23 cellular contexts compared by ENCODE assay signal in the genomic region with DNA sequence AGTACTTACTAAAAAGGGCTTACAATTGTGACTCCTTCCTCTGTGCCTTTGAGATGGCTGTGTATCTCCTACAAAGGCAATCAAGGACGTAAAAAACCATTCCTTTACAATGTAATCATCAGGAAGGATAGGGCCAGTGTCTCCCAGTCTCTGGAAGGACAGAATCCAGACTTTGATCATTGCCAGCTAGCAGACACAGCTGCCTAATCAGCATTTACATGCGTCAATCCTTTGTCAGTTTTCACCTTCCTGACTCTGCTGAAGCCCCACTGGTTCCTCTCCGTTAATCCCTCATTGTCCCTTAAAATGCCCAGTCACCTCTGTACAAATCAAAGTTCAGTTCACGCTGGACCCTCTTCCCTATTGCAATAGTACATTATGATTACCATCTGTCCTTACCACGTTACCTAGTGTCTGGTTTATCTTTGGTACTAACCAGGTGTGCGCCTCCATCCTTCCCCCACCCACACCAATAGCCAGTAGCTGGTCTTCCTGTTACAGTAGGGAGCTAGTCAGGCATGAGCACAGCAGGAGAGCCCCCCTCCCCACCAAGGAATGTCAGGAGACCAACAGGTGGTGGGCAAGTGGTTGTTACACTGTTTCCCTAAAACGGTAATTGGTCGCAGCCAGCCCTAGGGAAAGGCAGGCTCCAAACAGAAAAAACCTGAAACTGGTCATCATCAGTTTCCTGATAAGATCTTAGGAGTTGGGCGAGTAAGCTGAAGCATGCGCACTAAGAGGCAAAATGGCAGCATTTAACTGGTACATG. TPM values are rescaled to one million over a fixed set of nuclear protein-coding genes. Genes with fewer than 3 reads are reported as not detected.
DNase-seq lines count a peak whose midpoint lies in the region; ATAC-seq and TF ChIP-seq lines count a peak whose summit lies in the region.
"Had no signal": no experiment of that assay in that cellular context is flagged by ENCODE, and none has a peak within 500 bp of the region (broad histone marks: within the 10 kb centered on the region; RNA-seq: fewer than 3 reads in every experiment).

No MANE protein-coding gene starts in this region.

- H3K27me3 Mint-ChIP-seq in CD4-positive, alpha-beta memory T cell = peaks cover 2 to 5% of the 10 kb centered on the region in 2 donors
- peaks cover 15% of the 10 kb centered on the region for H3K27me3 Mint-ChIP-seq in neural progenitor cell (ENCODE audit: insufficient read depth, low read depth)
- peaks cover 5 to 7% of the 10 kb centered on the region in 2 donors for H3K27me3 Mint-ChIP-seq in stimulated activated naive B cell treated with anti-CD40 and anti-IgM and Interleukin-4, amounts not matched to agents 10 μg/mL and 1 μg/mL and 100 μg/mL, for 72 hours
- H3K27me3 Mint-ChIP-seq: stimulated activated naive CD8-positive, alpha-beta T cell treated with anti-CD3 and anti-CD28 coated beads, Interleukin-15, amount 100 ng/mL, for 72 hours had no signal

- no peaks in the 10 kb centered on the region for H3K27me3 ChIP-seq in CD4-positive, alpha-beta memory T cell (ENCODE audit: insufficient read depth, low read length)
- H3K27me3 ChIP-seq in neural progenitor cell = peaks cover 5% of the 10 kb centered on the region
- H3K27me3 ChIP-seq: BLaER1, tibial artery had no signal

- no peak for ATAC-seq in stimulated activated naive B cell treated with anti-CD40 and anti-IgM and Interleukin-4, amounts not matched to agents 10 μg/mL and 1 μg/mL and 100 μg/mL, for 72 hours (replicated peaks)
- ATAC-seq in HG03442 (IDR thresholded peaks at IDR 0.05; ENCODE audit: unreplicated experiment) = no peak
- ATAC-seq: activated CD8-positive, alpha-beta memory T cell treated with anti-CD3 and anti-CD28 coated beads, Interleukin-2, amount 10 ng/mL, durations not matched to agents 7 days and 5 days; left cardiac atrium; Panc1; stimulated activated naive CD8-positive, alpha-beta T cell treated with anti-CD3 and anti-CD28 coated beads, Interleukin-15, amount 100 ng/mL, for 72 hours had no signal

- peaks cover 15% of the 10 kb centered on the region for H3K4me1 ChIP-seq in CD4-positive, alpha-beta memory T cell (ENCODE audit: insufficient read depth, low read length)
- H3K4me1 ChIP-seq in neural progenitor cell = peaks cover 17% of the 10 kb centered on the region

- intact Hi-C loops in CD4-positive, alpha-beta memory T cell (cut with micrococcal nuclease) = no loop called here

- H3K4me3 Mint-ChIP-seq in CD4-positive, alpha-beta memory T cell = no peak overlapping the region
- no peak overlapping the region for H3K4me3 Mint-ChIP-seq in neural progenitor cell
- no peak overlapping the region for H3K4me3 Mint-ChIP-seq in stimulated activated naive B cell treated with anti-CD40 and anti-IgM and Interleukin-4, amounts not matched to agents 10 μg/mL and 1 μg/mL and 100 μg/mL, for 72 hours
- H3K4me3 Mint-ChIP-seq: activated B cell treated with CpG ODN at 0.5 μM for 24 hours; activated CD8-positive, alpha-beta memory T cell treated with anti-CD3 and anti-CD28 coated beads, Interleukin-2, amount 10 ng/mL, durations not matched to agents 7 days and 5 days; stimulated activated naive CD8-positive, alpha-beta T cell treated with anti-CD3 and anti-CD28 coated beads, Interleukin-15, amount 100 ng/mL, for 72 hours had no signal

- no peaks in the 10 kb centered on the region for H3K79me2 ChIP-seq in neural progenitor cell (ENCODE audit: low read depth)

- peak overlapping the region in 4 of 7 donors; percentile 32 to 71 (median 44) for H3K27ac Mint-ChIP-seq in CD4-positive, alpha-beta memory T cell
- no peak overlapping the region for H3K27ac Mint-ChIP-seq in neural progenitor cell
- no peak overlapping the region for H3K27ac Mint-ChIP-seq in stimulated activated naive B cell treated with anti-CD40 and anti-IgM and Interleukin-4, amounts not matched to agents 10 μg/mL and 1 μg/mL and 100 μg/mL, for 72 hours
- H3K27ac Mint-ChIP-seq: activated B cell treated with CpG ODN at 0.5 μM for 24 hours; activated CD8-positive, alpha-beta memory T cell treated with anti-CD3 and anti-CD28 coated beads, Interleukin-2, amount 10 ng/mL, durations not matched to agents 7 days and 5 days; brain had no signal

- H3K4me1 Mint-ChIP-seq in CD4-positive, alpha-beta memory T cell = peaks cover 14 to 40% (median 18%) of the 10 kb centered on the region in 4 donors
- peaks cover 31% of the 10 kb centered on the region for H3K4me1 Mint-ChIP-seq in neural progenitor cell
- H3K4me1 Mint-ChIP-seq in stimulated activated naive B cell treated with anti-CD40 and anti-IgM and Interleukin-4, amounts not matched to agents 10 μg/mL and 1 μg/mL and 100 μg/mL, for 72 hours = peaks cover 17 to 20% of the 10 kb centered on the region in 2 donors

- H3K36me3 ChIP-seq in CD4-positive, alpha-beta memory T cell (ENCODE audit: insufficient read depth, low read length) = no peaks in the 10 kb centered on the region
- H3K36me3 ChIP-seq in neural progenitor cell = no peaks in the 10 kb centered on the region
- H3K36me3 ChIP-seq: BLaER1, tibial artery had no signal

- DNase-seq in CD4-positive, alpha-beta memory T cell = no peak
- DNase-seq in NCI-H146 (lab: John Stamatoyannopoulos, UW) (peak; percentile 80), iPS DF 19.7 (ENCODE audit: low read depth, low spot score) (peak; percentile 25), neural progenitor cell (ENCODE audit: low spot score) (peak; percentile 30), iPS-NIHi11 (ENCODE audit: low spot score) (no peak)
- no peak for DNase-seq in stimulated activated naive B cell treated with anti-CD40 and anti-IgM and Interleukin-4, amounts not matched to agents 10 μg/mL and 1 μg/mL and 100 μg/mL, for 72 hours
- DNase-seq: activated B cell treated with CpG ODN at 0.5 μM for 24 hours; activated CD8-positive, alpha-beta memory T cell treated with anti-CD3 and anti-CD28 coated beads, Interleukin-2, amount 10 ng/mL, durations not matched to agents 7 days and 5 days; activated naive CD4-positive, alpha-beta T cell; activated T-cell treated with anti-CD3 and anti-CD28 coated beads, Interleukin-2, amount 50 U/mL, for 48 hours; DMS79 treated with DMSO at 0.1 percent for 48 hours; effector CD8-positive, alpha-beta T cell; erythroblast; left cardiac atrium; NCI-H1694 treated with DMSO at 0.1 percent for 48 hours; NK-92 treated with Interleukin-12 subunit alpha and Interleukin-12 subunit beta, amount 100 ng/mL, for 24 hours; SIG-M5; stimulated activated naive CD8-positive, alpha-beta T cell treated with anti-CD3 and anti-CD28 coated beads, Interleukin-15, amount 100 ng/mL, for 72 hours; tibial artery had no signal

- H3K9ac ChIP-seq in neural progenitor cell = no peak overlapping the region
- H3K9ac ChIP-seq: BLaER1 had no signal

- CTCF ChIA-PET in CD4-positive, alpha-beta memory T cell (lab: Charles Lee; ENCODE audit: partially characterized antibody) = no interaction called here

- H3K4me2 ChIP-seq in neural progenitor cell = peak overlapping the region; percentile 5
- H3K4me2 ChIP-seq: BLaER1 had no signal

- H3K9me3 ChIP-seq in CD4-positive, alpha-beta memory T cell (ENCODE audit: control insufficient read depth in 1 of 2, low read length in 2 of 2) = no peaks in the 10 kb centered on the region
- H3K9me3 ChIP-seq in neural progenitor cell (ENCODE audit: low read depth) = no peaks in the 10 kb centered on the region
- H3K9me3 ChIP-seq: BLaER1, tibial artery had no signal

- peaks cover 4 to 9% of the 10 kb centered on the region in 2 donors for H3K36me3 Mint-ChIP-seq in CD4-positive, alpha-beta memory T cell
- peaks cover 4% of the 10 kb centered on the region for H3K36me3 Mint-ChIP-seq in neural progenitor cell
- H3K36me3 Mint-ChIP-seq in stimulated activated naive B cell treated with anti-CD40 and anti-IgM and Interleukin-4, amounts not matched to agents 10 μg/mL and 1 μg/mL and 100 μg/mL, for 72 hours = peaks cover 5 to 9% of the 10 kb centered on the region in 2 donors
- H3K36me3 Mint-ChIP-seq: brain had no signal

- TF ChIP-seq CTCF in neural progenitor cell (IDR thresholded peaks at IDR 0.05) = no peak

- H2AFZ ChIP-seq in neural progenitor cell (replicated peaks) = no peak overlapping the region

- H3K27ac ChIP-seq in CD4-positive, alpha-beta memory T cell (ENCODE audit: low read depth, low read length) = no peak overlapping the region
- H3K27ac ChIP-seq in neural progenitor cell = peak overlapping the region; percentile 36
- H3K27ac ChIP-seq: BLaER1, tibial artery had no signal

- POLR2A ChIA-PET in CD4-positive, alpha-beta memory T cell (lab: Charles Lee; ENCODE audit: partially characterized antibody) = no interaction called here

- H3K9me3 Mint-ChIP-seq in CD4-positive, alpha-beta memory T cell = peaks cover 0 to 8% (median under 1%) of the 10 kb centered on the region in 8 donors
- H3K9me3 Mint-ChIP-seq in neural progenitor cell = peaks cover 7% of the 10 kb centered on the region
- H3K9me3 Mint-ChIP-seq in stimulated activated naive B cell treated with anti-CD40 and anti-IgM and Interleukin-4, amounts not matched to agents 10 μg/mL and 1 μg/mL and 100 μg/mL, for 72 hours = peaks cover 3 to 4% of the 10 kb centered on the region in 2 donors
- H3K9me3 Mint-ChIP-seq: activated B cell treated with CpG ODN at 0.5 μM for 24 hours; stimulated activated naive CD8-positive, alpha-beta T cell treated with anti-CD3 and anti-CD28 coated beads, Interleukin-15, amount 100 ng/mL, for 72 hours had no signal

- no peaks in the 10 kb centered on the region for H4K20me1 ChIP-seq in neural progenitor cell (ENCODE audit: low read depth)
- H4K20me1 ChIP-seq: BLaER1 had no signal

- peaks cover 44% of the 10 kb centered on the region for H3F3A ChIP-seq in neural progenitor cell (ENCODE audit: low read depth)

- no peak overlapping the region for H3K4me3 ChIP-seq in CD4-positive, alpha-beta memory T cell (ENCODE audit: low read length in 2 of 2)
- H3K4me3 ChIP-seq in neural progenitor cell = no peak overlapping the region
- H3K4me3 ChIP-seq: BLaER1, tibial artery had no signal

RNA-seq across cellular contexts. Expression of a gene that starts 49.7 kb away (rescaled TPM):
- 10 to 100 TPM; 15.9 to 16.8 TPM for total RNA-seq in CD4-positive, alpha-beta memory T cell
- polyA plus RNA-seq in CD4-positive, alpha-beta memory T cell = 10 to 100 TPM; 15.9 to 16.7 TPM
- total RNA-seq in neural progenitor cell (ENCODE audit: low replicate concordance) = 24.3 and 41.2 TPM in 2 replicates

RNA-seq across cellular contexts. Expression of a gene that starts 55.4 kb away (rescaled TPM):
- 1 to 10 TPM; 4.8 to 5.3 TPM for total RNA-seq in CD4-positive, alpha-beta memory T cell
- polyA plus RNA-seq in CD4-positive, alpha-beta memory T cell = 1 to 10 TPM; 1.6 to 1.8 TPM
- total RNA-seq in neural progenitor cell (ENCODE audit: low replicate concordance) = 9.7 and 16.5 TPM in 2 replicates

Comparison
In these comparisons a context has a peak if more than half of its experiments do, and no peak if none do; other contexts are left out.
1. DNase-seq: peak in NCI-H146 (single experiment), iPS DF 19.7 (single experiment) and neural progenitor cell (single experiment); none in CD4-positive, alpha-beta memory T cell (0 of 5), stimulated activated naive B cell treated with anti-CD40 and anti-IgM and Interleukin-4, amounts not matched to agents 10 μg/mL and 1 μg/mL and 100 μg/mL, for 72 hours (single experiment) and iPS-NIHi11 (single experiment).
2. H3K27ac Mint-ChIP-seq: peak in CD4-positive, alpha-beta memory T cell (4 of 7); none in neural progenitor cell (single experiment) and stimulated activated naive B cell treated with anti-CD40 and anti-IgM and Interleukin-4, amounts not matched to agents 10 μg/mL and 1 μg/mL and 100 μg/mL, for 72 hours (single experiment).